9 cellular contexts compared by ENCODE assay signal in the genomic region with DNA sequence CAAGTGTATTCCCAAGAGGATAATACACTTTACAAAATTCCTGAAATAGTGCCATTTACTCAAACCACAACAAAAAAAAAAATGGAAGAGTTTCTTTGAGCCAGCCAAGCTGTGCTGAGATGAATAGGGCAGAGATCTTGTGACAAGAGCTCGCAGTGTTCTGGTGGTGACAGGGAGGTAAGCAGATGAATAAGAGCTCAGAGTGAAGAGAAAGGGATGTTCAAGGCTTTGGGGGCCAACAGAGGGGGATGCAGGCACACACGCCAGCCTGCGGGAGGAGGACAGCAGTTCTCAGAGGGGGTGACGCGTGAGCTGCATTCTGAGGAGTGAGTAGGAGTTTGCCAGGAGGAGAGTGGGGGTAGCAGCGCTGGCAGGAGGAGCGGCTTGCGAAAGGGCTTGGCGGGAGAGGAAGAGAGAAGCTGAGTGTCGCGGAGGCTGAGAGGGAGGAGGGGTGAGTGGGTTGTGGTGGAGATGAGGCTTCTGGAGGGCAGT.
DNase-seq lines count a peak whose midpoint lies in the region; FAIRE-seq and TF ChIP-seq lines count a peak whose summit lies in the region.
"Had no signal": no experiment of that assay in that cellular context is flagged by ENCODE, and none has a peak within 500 bp of the region (broad histone marks: within the 10 kb centered on the region; RNA-seq: fewer than 3 reads in every experiment).

No MANE protein-coding gene starts in this region.

- CTCF ChIA-PET in BJ (lab: Yijun Ruan, JAX) = interaction anchor here (0.7 to 7.2 kb wide), 6 partner anchors 11 to 739 kb away, joined by 3 to 77 read pairs (median 4); no protein-coding TSS in a partner anchor

- H3K4me3 ChIP-seq in BJ (ENCODE audit: low read depth, low read length) (peak overlapping the region; percentile 4), foreskin fibroblast (ENCODE audit: low read depth in 1 of 2, low read length in 2 of 2) (peak overlapping the region; percentile 9 to 35), neuron (ENCODE audit: low read length) (peak overlapping the region; percentile 10)

- DNase-seq in BJ (ENCODE audit: low read depth) = no peak
- peak; percentile 61 to 83 for DNase-seq in foreskin fibroblast
- no peak for DNase-seq in central memory CD4-positive, alpha-beta T cell
- DNase-seq in activated CD4-positive, alpha-beta T cell treated with anti-CD3 and anti-CD28 coated beads, Interleukin-2, amount 50 U/mL, for 1 hour = no peak
- no peak for DNase-seq in GM19238 (ENCODE audit: insufficient read length, low spot score)
- no peak for DNase-seq in GM19239 (ENCODE audit: insufficient read length, low spot score)
- DNase-seq: activated T-cell treated with anti-CD3 and anti-CD28 coated beads, Interleukin-2, amount 50 U/mL, for 1 hour had no signal

- no peaks in the 10 kb centered on the region for H3K36me3 ChIP-seq in BJ (ENCODE audit: control insufficient read depth, insufficient read depth, low read length)
- no peaks in the 10 kb centered on the region for H3K36me3 ChIP-seq in neuron (ENCODE audit: insufficient read depth, low read length)

- FAIRE-seq in GM19239 (lab: Jason Lieb, UNC) = no peak

- H3K27me3 ChIP-seq in BJ (ENCODE audit: control insufficient read depth, insufficient read depth, low read length) = no peaks in the 10 kb centered on the region
- no peaks in the 10 kb centered on the region for H3K27me3 ChIP-seq in neuron (ENCODE audit: insufficient read depth, low read length)

- TF ChIP-seq CTCF in BJ (IDR thresholded peaks at IDR 0.05; ENCODE audit: insufficient read depth, low read depth, low read length) (no peak), foreskin fibroblast (IDR thresholded peaks at IDR 0.05; ENCODE audit: low read depth, low read length) (no peak)

- H3K4me1 ChIP-seq in neuron (ENCODE audit: insufficient read depth, low read length) = peaks cover 16% of the 10 kb centered on the region

- H2AFZ ChIP-seq in neuron (ENCODE audit: low read depth, low read length) = no peak overlapping the region

- no peaks in the 10 kb centered on the region for H3K9me3 ChIP-seq in neuron (ENCODE audit: low read length)

- POLR2A ChIA-PET in BJ (lab: Charles Lee) = no interaction called here

TF ChIP-seq in PFSK-1, 5 proteins besides CTCF, POLR2A, EP300 and RAD21:
- TF ChIP-seq FOXP2 (optimal IDR thresholded peaks at IDR 0.05; ENCODE audit: borderline replicate concordance, extremely low read depth, extremely low read length, insufficient read depth) = peak; percentile 69
- no peak for TF ChIP-seq POLR2AphosphoS5 (IDR thresholded peaks at IDR 0.05; ENCODE audit: low read depth, low read length)

Comparison
In these comparisons a context has a peak if more than half of its experiments do, and no peak if none do; other contexts are left out.
1. DNase-seq: peak in foreskin fibroblast (2 of 2); none in BJ (single experiment), central memory CD4-positive, alpha-beta T cell (single experiment), activated CD4-positive, alpha-beta T cell treated with anti-CD3 and anti-CD28 coated beads, Interleukin-2, amount 50 U/mL, for 1 hour (single experiment), GM19238 (single experiment) and GM19239 (single experiment).
2. Peak in every context shown above with its lines, with median percentiles within 50 percentile points of each other: H3K4me3 ChIP-seq.